In the genomic region with DNA sequence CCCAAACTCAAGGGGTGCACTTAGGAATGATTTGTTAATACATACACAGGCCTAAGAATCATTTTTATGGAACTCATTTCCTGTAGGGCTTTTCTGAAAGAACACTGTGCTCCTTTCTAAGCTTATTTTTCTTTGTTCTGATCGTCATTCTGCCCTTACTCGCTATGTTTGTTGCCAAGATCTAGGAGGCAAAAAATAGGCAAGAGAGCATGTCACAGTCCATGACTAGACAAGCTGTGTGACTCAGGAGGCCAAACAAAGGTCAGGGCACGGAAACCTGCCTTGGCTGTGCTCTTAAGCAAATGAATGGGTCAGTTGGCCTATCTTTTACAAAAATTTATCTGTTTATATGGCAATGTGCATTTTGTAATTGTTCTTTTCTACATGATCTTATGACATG, we compare ENCODE assay signal across 1 cellular context.
TF ChIP-seq lines count a peak whose summit lies in the region.

No MANE protein-coding gene starts in this region.

TF ChIP-seq in A549, 52 proteins besides CTCF, POLR2A, EP300 and RAD21 (continued from another document):
- TF ChIP-seq JUN (IDR thresholded peaks at IDR 0.05) = 0 out of 5 replicates have a peak, but pooled peaks of 1 of the 2 experiments have one; percentile 26
- no peak for TF ChIP-seq FOSL2 (IDR thresholded peaks at IDR 0.05)
- peak; percentile 78 for TF ChIP-seq FOSL2 (CRISPR knock-in tag; IDR thresholded peaks at IDR 0.05)
